8 cellular contexts compared by ENCODE assay signal in genomic region chrX:101485212-101486064, GRCh38. TPM values are rescaled to one million over a fixed set of nuclear protein-coding genes. Genes with fewer than 3 reads are reported as not detected.
A peak's percentile ranks its signal among the peaks of the same experiment; 100 is the strongest.
DNase-seq lines count a peak whose midpoint lies in the region; ATAC-seq lines count a peak whose summit lies in the region.

ARMCX4 (plus strand) TSS chrX:101485456; CDS start chrX:101488590, 3,134 bp downstream.

- H3K27me3 Mint-ChIP-seq in activated CD4-positive, alpha-beta memory T cell treated with anti-CD3 and anti-CD28 coated beads for 36 hours, result peaks cover 2% of the 10 kb centered on the region

- H3K9me3 Mint-ChIP-seq in activated CD4-positive, alpha-beta memory T cell treated with anti-CD3 and anti-CD28 coated beads for 36 hours, result no peaks in the 10 kb centered on the region

- peak within 1 kb of the TSS; percentile 73 for H3K4me3 Mint-ChIP-seq in activated CD4-positive, alpha-beta memory T cell treated with anti-CD3 and anti-CD28 coated beads for 36 hours

- no peaks in the 10 kb centered on the region for H3K27me3 ChIP-seq in effector memory CD4-positive, alpha-beta T cell (replicated peaks; ENCODE audit: control insufficient read depth, insufficient read depth, low read length, poor library complexity, severe bottlenecking)

- no peaks in the 10 kb centered on the region for H3K9me3 ChIP-seq in effector memory CD4-positive, alpha-beta T cell (ENCODE audit: control insufficient read depth, low read length)

- no peak within 1 kb of the TSS for H3K27ac Mint-ChIP-seq in activated CD4-positive, alpha-beta memory T cell treated with anti-CD3 and anti-CD28 coated beads for 36 hours

- peak within 1 kb of the TSS; percentile 37 for H3K27ac ChIP-seq in effector memory CD4-positive, alpha-beta T cell (ENCODE audit: insufficient read depth, low read length, poor library complexity, severe bottlenecking)

- ATAC-seq in HG02610 (IDR thresholded peaks at IDR 0.05; ENCODE audit: unreplicated experiment) (no peak), HG03135 (IDR thresholded peaks at IDR 0.05; ENCODE audit: unreplicated experiment) (no peak)

- no peaks in the 10 kb centered on the region for H3K4me1 ChIP-seq in effector memory CD4-positive, alpha-beta T cell (ENCODE audit: control insufficient read depth, insufficient read depth, low read length, poor library complexity, severe bottlenecking)

- H3K4me1 Mint-ChIP-seq in activated CD4-positive, alpha-beta memory T cell treated with anti-CD3 and anti-CD28 coated beads for 36 hours (ENCODE audit: low read depth), result peaks cover 7% of the 10 kb centered on the region

- POLR2A ChIA-PET in activated CD4-positive, alpha-beta memory T cell treated with anti-CD3 and anti-CD28 coated beads for 36 hours (lab: Charles Lee), result interaction anchor here (1.1 kb wide), 1 partner anchor 68 kb away, joined by 4 read pairs; no protein-coding TSS in a partner anchor

- intact Hi-C loops in activated CD4-positive, alpha-beta memory T cell treated with anti-CD3 and anti-CD28 coated beads for 36 hours (cut with micrococcal nuclease), result loop anchor here (5.0 kb wide), 1 partner anchor 68 kb away; no protein-coding TSS in a partner anchor

- H3K36me3 ChIP-seq in effector memory CD4-positive, alpha-beta T cell (ENCODE audit: control insufficient read depth, insufficient read depth, low read length), result no peaks in the 10 kb centered on the region

- no peaks in the 10 kb centered on the region for H3K36me3 Mint-ChIP-seq in activated CD4-positive, alpha-beta memory T cell treated with anti-CD3 and anti-CD28 coated beads for 36 hours

- CTCF ChIA-PET in activated CD4-positive, alpha-beta memory T cell treated with anti-CD3 and anti-CD28 coated beads for 36 hours (lab: Charles Lee), result interaction anchor here (1.1 kb wide), 1 partner anchor 70 kb away, joined by 4 read pairs; no protein-coding TSS in a partner anchor

- DNase-seq in EH (ENCODE audit: low read depth) (peak; percentile 63), NCI-H1694 treated with DMSO at 0.1 percent for 48 hours (lab: John Stamatoyannopoulos, UW) (peak; percentile 72), mesenteric fat pad (ENCODE audit: low spot score) (no peak)
- DNase-seq in activated CD4-positive, alpha-beta memory T cell treated with anti-CD3 and anti-CD28 coated beads for 36 hours, result peak; percentile 60
- peak in 1 of 3 donors; percentile 9 for DNase-seq in effector memory CD4-positive, alpha-beta T cell
- DNase-seq in stimulated activated CD8-positive, alpha-beta memory T cell treated with anti-CD3 and anti-CD28 coated beads, Interleukin-12 subunit alpha, Interleukin-12 subunit beta, amount 100 ng/mL, for 24 hours (ENCODE audit: extremely low read depth), result peak; percentile 1

- H3K4me3 ChIP-seq in effector memory CD4-positive, alpha-beta T cell (ENCODE audit: insufficient read depth, low read depth, low read length, poor library complexity, severe bottlenecking), result peak within 1 kb of the TSS; percentile 25

RNA-seq across cellular contexts. Expression of gene ARMCX4, which starts in this region (rescaled TPM):
- total RNA-seq in activated CD4-positive, alpha-beta memory T cell treated with anti-CD3 and anti-CD28 coated beads for 36 hours, result 1 to 10 TPM; 5.4 to 6.3 TPM
- total RNA-seq in mesenteric fat pad, result 10.1 TPM
